ENCODE assay signal across 1 cellular context in the genomic region with DNA sequence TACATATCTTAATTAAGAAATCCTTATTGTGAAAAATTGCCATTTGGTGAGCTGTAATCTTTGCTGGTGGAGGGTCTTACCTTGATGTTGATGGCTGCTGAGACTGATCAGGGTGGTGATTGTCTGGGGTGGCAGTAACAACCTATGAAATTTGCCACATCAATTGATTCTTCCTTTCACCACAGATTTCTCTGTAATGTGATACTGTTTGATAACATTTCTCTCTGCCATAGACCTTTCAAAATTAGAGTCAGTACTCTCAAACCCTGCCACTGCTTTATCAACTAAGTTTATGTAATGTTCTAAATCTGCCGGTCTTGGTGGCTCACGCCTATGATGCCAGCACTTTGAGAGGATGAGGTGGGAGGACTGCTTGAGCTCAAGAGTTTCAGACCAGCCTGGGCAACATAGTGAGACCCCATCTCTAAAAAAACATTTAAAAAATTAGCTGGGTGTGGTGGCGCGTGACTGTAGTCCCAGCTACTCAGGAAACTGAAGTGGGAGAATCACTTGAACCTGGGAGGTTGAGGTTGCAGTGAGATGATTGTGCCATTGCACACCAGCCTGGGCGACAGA.
TF ChIP-seq lines count a peak whose summit lies in the region.

No MANE protein-coding gene starts in this region.

TF ChIP-seq in HepG2, 621 proteins besides CTCF, POLR2A, EP300 and RAD21:
- TF ChIP-seq BRD4 (CRISPR knock-in tag; IDR thresholded peaks at IDR 0.05) (no peak), ZNF121 (CRISPR knock-in tag; IDR thresholded peaks at IDR 0.05) (peak; percentile 70), POLR2G (IDR thresholded peaks at IDR 0.05; ENCODE audit: low read depth, low read length) (no peak), ZNF337 (CRISPR knock-in tag; IDR thresholded peaks at IDR 0.05; ENCODE audit: borderline replicate concordance, low read depth) (no peak)
- TF ChIP-seq, protein P1, sequence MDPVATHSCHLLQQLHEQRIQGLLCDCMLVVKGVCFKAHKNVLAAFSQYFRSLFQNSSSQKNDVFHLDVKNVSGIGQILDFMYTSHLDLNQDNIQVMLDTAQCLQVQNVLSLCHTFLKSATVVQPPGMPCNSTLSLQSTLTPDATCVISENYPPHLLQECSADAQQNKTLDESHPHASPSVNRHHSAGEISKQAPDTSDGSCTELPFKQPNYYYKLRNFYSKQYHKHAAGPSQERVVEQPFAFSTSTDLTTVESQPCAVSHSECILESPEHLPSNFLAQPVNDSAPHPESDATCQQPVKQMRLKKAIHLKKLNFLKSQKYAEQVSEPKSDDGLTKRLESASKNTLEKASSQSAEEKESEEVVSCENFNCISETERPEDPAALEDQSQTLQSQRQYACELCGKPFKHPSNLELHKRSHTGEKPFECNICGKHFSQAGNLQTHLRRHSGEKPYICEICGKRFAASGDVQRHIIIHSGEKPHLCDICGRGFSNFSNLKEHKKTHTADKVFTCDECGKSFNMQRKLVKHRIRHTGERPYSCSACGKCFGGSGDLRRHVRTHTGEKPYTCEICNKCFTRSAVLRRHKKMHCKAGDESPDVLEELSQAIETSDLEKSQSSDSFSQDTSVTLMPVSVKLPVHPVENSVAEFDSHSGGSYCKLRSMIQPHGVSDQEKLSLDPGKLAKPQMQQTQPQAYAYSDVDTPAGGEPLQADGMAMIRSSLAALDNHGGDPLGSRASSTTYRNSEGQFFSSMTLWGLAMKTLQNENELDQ (CRISPR knock-in tag; IDR thresholded peaks at IDR 0.05; ENCODE audit: borderline replicate concordance), result no peak
